ENCODE assay signal across 1 cellular context in the genomic region with DNA sequence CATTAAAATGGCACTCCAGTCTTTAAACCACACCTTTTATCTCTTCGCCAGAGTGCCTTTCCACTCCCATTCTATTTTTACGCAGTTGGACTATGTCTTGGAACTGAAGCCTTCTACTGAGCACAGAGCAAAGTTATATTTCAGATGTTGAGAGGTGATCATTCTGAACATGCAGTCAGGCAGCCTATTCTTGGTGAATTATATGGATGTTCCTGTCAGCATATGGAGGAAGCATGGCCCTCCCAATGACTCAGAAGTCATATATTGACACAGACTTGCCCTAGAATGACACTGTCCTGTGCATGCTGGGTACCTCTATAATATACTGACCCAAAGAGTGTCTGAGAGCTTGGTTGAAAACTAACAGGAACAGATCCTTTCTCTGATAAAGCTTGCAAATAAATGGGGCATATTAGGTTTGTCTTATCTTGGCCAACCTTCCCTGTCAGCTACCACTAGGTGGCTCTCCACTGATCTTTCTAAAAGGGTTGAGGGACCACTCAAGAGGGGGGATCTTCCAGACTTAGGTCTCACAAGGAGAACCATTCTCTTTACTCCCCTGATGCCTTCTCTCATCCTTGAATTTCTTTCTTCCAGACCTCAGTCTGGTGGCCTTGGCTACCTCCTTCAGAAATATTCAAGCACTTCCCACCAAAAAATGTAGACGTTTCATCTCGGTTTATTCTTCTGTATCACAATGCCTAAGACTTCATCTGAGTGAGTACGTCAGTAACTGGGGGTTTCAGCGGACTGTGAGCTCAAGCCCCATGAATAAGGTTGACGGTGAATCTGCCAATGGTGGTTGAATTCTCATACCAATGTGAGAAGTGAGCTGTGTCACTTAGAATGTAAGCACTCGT.
TF ChIP-seq lines count a peak whose summit lies in the region.

No MANE protein-coding gene starts in this region.

TF ChIP-seq in IMR-90, 13 proteins besides CTCF, POLR2A, EP300 and RAD21 (continued from another document):
- TF ChIP-seq, protein P1, sequence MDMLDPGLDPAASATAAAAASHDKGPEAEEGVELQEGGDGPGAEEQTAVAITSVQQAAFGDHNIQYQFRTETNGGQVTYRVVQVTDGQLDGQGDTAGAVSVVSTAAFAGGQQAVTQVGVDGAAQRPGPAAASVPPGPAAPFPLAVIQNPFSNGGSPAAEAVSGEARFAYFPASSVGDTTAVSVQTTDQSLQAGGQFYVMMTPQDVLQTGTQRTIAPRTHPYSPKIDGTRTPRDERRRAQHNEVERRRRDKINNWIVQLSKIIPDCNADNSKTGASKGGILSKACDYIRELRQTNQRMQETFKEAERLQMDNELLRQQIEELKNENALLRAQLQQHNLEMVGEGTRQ (IDR thresholded peaks at IDR 0.05; ENCODE audit: low read depth, low read length), result no peak
- TF ChIP-seq RFX5 (IDR thresholded peaks at IDR 0.05; ENCODE audit: low read depth, low read length), result no peak
- TF ChIP-seq, protein P2, sequence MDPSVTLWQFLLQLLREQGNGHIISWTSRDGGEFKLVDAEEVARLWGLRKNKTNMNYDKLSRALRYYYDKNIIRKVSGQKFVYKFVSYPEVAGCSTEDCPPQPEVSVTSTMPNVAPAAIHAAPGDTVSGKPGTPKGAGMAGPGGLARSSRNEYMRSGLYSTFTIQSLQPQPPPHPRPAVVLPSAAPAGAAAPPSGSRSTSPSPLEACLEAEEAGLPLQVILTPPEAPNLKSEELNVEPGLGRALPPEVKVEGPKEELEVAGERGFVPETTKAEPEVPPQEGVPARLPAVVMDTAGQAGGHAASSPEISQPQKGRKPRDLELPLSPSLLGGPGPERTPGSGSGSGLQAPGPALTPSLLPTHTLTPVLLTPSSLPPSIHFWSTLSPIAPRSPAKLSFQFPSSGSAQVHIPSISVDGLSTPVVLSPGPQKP (IDR thresholded peaks at IDR 0.05; ENCODE audit: borderline replicate concordance, low read depth, low read length), result no peak
